In the genomic region with DNA sequence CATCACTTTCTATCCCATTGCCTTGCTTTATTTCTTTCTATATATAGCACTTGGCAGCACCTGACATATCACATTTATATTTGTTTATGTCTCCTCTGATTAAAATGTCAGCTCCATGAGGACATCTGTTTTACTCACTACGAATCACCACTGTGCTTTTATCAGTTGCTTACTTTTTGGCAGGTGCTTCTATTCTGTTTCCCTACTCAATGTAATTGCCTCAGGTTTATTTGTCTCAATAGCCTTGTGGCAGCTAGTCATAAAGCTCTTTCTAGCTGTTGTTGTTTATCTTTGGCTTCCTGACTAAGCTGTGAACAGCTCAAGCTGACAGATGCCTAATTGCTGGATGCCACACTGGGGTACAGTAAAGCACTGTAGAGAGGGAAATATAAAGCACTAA, we compare ENCODE assay signal across 11 cellular contexts.
DNase-seq lines count a peak whose midpoint lies in the region; ATAC-seq lines count a peak whose summit lies in the region.
"Had no signal": no experiment of that assay in that cellular context is flagged by ENCODE, and none has a peak within 500 bp of the region (broad histone marks: within the 10 kb centered on the region; RNA-seq: fewer than 3 reads in every experiment).

No MANE protein-coding gene starts in this region.

- no peaks in the 10 kb centered on the region for H3K9me3 ChIP-seq in MG63

- H3K4me3 ChIP-seq in MG63, result no peak overlapping the region

- DNase-seq in DMS53 (lab: John Stamatoyannopoulos, UW) (peak; percentile 70), MG63 (peak; percentile 17), NCI-H69 (lab: John Stamatoyannopoulos, UW) (peak; percentile 96), fibroblast of gingiva (ENCODE audit: low read depth) (peak; percentile 1), DMS114 treated with DMSO at 0.1 percent for 48 hours (lab: John Stamatoyannopoulos, UW; ENCODE audit: unreplicated experiment) (no peak)
- DNase-seq in stimulated activated CD4-positive, alpha-beta T cell treated with anti-CD3 and anti-CD28 coated beads, Interleukin-4, amount 100 ng/mL, for 4 hours, result no peak
- DNase-seq: KG1, SIG-M5 had no signal

- H3K27me3 ChIP-seq in MG63, result no peaks in the 10 kb centered on the region

- H3K36me3 ChIP-seq in MG63, result no peaks in the 10 kb centered on the region; the same call in none of the 2 replicates

- ATAC-seq in HG02885 (IDR thresholded peaks at IDR 0.05; ENCODE audit: poor library complexity, unreplicated experiment) (no peak), GM19328 (IDR thresholded peaks at IDR 0.05; ENCODE audit: unreplicated experiment) (no peak)
- ATAC-seq: stimulated activated memory B cell treated with anti-CD40 and anti-IgM and Interleukin-4, amounts not matched to agents 10 μg/mL and 1 μg/mL and 100 μg/mL, for 72 hours had no signal

Comparison
In these comparisons a context has a peak if more than half of its experiments do, and no peak if none do; other contexts are left out.
1. DNase-seq: peak in DMS53 (single experiment), MG63 (single experiment), NCI-H69 (single experiment) and fibroblast of gingiva (single experiment); none in stimulated activated CD4-positive, alpha-beta T cell treated with anti-CD3 and anti-CD28 coated beads, Interleukin-4, amount 100 ng/mL, for 4 hours (0 of 2) and DMS114 treated with DMSO at 0.1 percent for 48 hours (single experiment).